1 cellular context compared by ENCODE assay signal in the genomic region with DNA sequence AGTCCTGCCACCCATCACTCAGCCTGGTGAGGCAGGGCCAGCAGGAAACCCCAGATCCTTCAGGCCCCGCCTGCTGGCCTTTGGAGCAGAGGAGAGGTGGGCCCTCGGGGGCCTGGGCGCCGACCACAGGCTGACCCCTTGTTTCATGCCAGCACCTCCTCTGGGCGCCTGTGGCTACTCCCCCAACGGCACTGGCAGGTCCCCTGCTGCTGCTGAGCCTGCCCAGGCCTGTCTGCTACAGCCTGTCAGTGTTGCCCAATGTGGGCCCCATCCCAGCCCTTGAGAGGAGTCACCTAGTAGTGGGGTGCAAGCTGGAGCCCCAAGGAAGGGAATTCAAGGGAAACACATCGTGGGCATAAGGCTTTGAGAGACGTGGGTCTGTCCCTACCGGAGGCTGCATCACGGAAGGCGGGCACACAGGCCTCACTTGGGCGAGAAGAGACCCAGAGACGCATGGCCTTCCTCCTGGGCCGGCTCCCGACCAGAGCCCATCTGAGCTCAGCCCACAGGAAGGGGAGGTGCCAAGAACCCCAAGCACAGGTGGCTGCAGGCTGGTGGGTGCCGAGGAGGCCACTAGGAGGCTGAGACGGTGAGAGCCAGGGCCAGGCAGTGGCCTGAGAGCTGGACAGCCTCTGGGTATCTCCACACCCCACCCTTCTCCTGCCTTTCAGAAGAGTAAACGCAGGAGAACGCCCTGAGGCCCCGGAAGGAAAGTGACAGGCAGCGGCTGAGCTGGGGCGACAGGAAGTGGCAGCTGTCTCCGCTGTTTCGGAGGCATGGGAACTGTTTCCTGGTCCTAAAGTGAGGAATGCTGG.
TF ChIP-seq lines count a peak whose summit lies in the region.

No MANE protein-coding gene starts in this region.

TF ChIP-seq in endothelial cell of umbilical vein, 7 proteins besides CTCF, POLR2A, EP300 and RAD21:
- TF ChIP-seq MYC (IDR thresholded peaks at IDR 0.05; ENCODE audit: low read depth, low read length) (no peak), EZH2 (IDR thresholded peaks at IDR 0.05; ENCODE audit: borderline replicate concordance, low read depth, low read length, severe bottlenecking) (no peak), JUN (IDR thresholded peaks at IDR 0.05; ENCODE audit: borderline replicate concordance, insufficient read depth, insufficient read length, low read depth) (no peak), POLR2AphosphoS5 (IDR thresholded peaks at IDR 0.05; ENCODE audit: insufficient read depth, low read depth, low read length) (no peak)
